Comparison of ENCODE assay signal across 14 cellular contexts in genomic region chr3:86815880-86816279, GRCh38.
"Had no signal": no experiment of that assay in that cellular context is flagged by ENCODE, and none has a peak within 500 bp of the region (broad histone marks: within the 10 kb centered on the region; RNA-seq: fewer than 3 reads in every experiment).

No MANE protein-coding gene starts in this region.

- H3K79me2 ChIP-seq: parathyroid adenoma had no signal

- H3K27me3 ChIP-seq: ascending aorta, cardiac muscle cell had no signal

- H3K27ac Mint-ChIP-seq: activated CD4-positive, alpha-beta memory T cell treated with anti-CD3 and anti-CD28 coated beads, Interleukin-2, amount 10 ng/mL, durations not matched to agents 7 days and 5 days; activated naive CD8-positive, alpha-beta T cell treated with anti-CD3 and anti-CD28 coated beads, Interleukin-2, amount 10 ng/mL, durations not matched to agents 7 days and 5 days; nephron progenitor cell; stimulated activated naive B cell treated with anti-CD40 and anti-IgM and Interleukin-4, amounts not matched to agents 10 μg/mL and 1 μg/mL and 100 μg/mL, for 72 hours; type B pancreatic cell had no signal

- H3K4me3 ChIP-seq: ascending aorta, cardiac muscle cell, left ventricle myocardium inferior had no signal

- H3K4me3 Mint-ChIP-seq: activated CD4-positive, alpha-beta memory T cell treated with anti-CD3 and anti-CD28 coated beads, Interleukin-2, amount 10 ng/mL, durations not matched to agents 7 days and 5 days; activated naive CD8-positive, alpha-beta T cell treated with anti-CD3 and anti-CD28 coated beads, Interleukin-2, amount 10 ng/mL, durations not matched to agents 7 days and 5 days; nephron progenitor cell; stimulated activated naive B cell treated with anti-CD40 and anti-IgM and Interleukin-4, amounts not matched to agents 10 μg/mL and 1 μg/mL and 100 μg/mL, for 72 hours; type B pancreatic cell had no signal

- H3K9me3 Mint-ChIP-seq: activated CD4-positive, alpha-beta memory T cell treated with anti-CD3 and anti-CD28 coated beads, Interleukin-2, amount 10 ng/mL, durations not matched to agents 7 days and 5 days; nephron progenitor cell; type B pancreatic cell had no signal

- H2AFZ ChIP-seq: parathyroid adenoma had no signal

- H3K36me3 ChIP-seq: ascending aorta, cardiac muscle cell, left ventricle myocardium inferior had no signal

- H3K9me3 ChIP-seq: ascending aorta, left ventricle myocardium inferior had no signal

- H3K36me3 Mint-ChIP-seq: activated naive CD8-positive, alpha-beta T cell treated with anti-CD3 and anti-CD28 coated beads, Interleukin-2, amount 10 ng/mL, durations not matched to agents 7 days and 5 days; stimulated activated naive B cell treated with anti-CD40 and anti-IgM and Interleukin-4, amounts not matched to agents 10 μg/mL and 1 μg/mL and 100 μg/mL, for 72 hours; type B pancreatic cell had no signal

- DNase-seq: activated CD4-positive, alpha-beta memory T cell treated with anti-CD3 and anti-CD28 coated beads, Interleukin-2, amount 10 ng/mL, durations not matched to agents 7 days and 5 days; activated CD8-positive, alpha-beta memory T cell treated with anti-CD3 and anti-CD28 coated beads, Interleukin-2, amount 50 U/mL, for 4 hours; activated naive CD8-positive, alpha-beta T cell treated with anti-CD3 and anti-CD28 coated beads, Interleukin-2, amount 10 ng/mL, durations not matched to agents 7 days and 5 days; kidney; left ventricle myocardium inferior; mesenchymal stem cell; nephron progenitor cell; small intestine; stimulated activated naive B cell treated with anti-CD40 and anti-IgM and Interleukin-4, amounts not matched to agents 10 μg/mL and 1 μg/mL and 100 μg/mL, for 72 hours; T-helper 9 cell had no signal

- H3K4me1 Mint-ChIP-seq: activated CD4-positive, alpha-beta memory T cell treated with anti-CD3 and anti-CD28 coated beads, Interleukin-2, amount 10 ng/mL, durations not matched to agents 7 days and 5 days; activated naive CD8-positive, alpha-beta T cell treated with anti-CD3 and anti-CD28 coated beads, Interleukin-2, amount 10 ng/mL, durations not matched to agents 7 days and 5 days; nephron progenitor cell; stimulated activated naive B cell treated with anti-CD40 and anti-IgM and Interleukin-4, amounts not matched to agents 10 μg/mL and 1 μg/mL and 100 μg/mL, for 72 hours had no signal

- ATAC-seq: stimulated activated naive B cell treated with anti-CD40 and anti-IgM and Interleukin-4, amounts not matched to agents 10 μg/mL and 1 μg/mL and 100 μg/mL, for 72 hours had no signal

- H3K9ac ChIP-seq: parathyroid adenoma had no signal

- H3K27me3 Mint-ChIP-seq: activated CD4-positive, alpha-beta memory T cell treated with anti-CD3 and anti-CD28 coated beads, Interleukin-2, amount 10 ng/mL, durations not matched to agents 7 days and 5 days; activated naive CD8-positive, alpha-beta T cell treated with anti-CD3 and anti-CD28 coated beads, Interleukin-2, amount 10 ng/mL, durations not matched to agents 7 days and 5 days; stimulated activated naive B cell treated with anti-CD40 and anti-IgM and Interleukin-4, amounts not matched to agents 10 μg/mL and 1 μg/mL and 100 μg/mL, for 72 hours had no signal

- H3K4me1 ChIP-seq: ascending aorta, left ventricle myocardium inferior, parathyroid adenoma had no signal

- H3K27ac ChIP-seq: ascending aorta, cardiac muscle cell, left ventricle myocardium inferior, parathyroid adenoma had no signal
